Comparison of ENCODE assay signal across 11 cellular contexts in the genomic region with DNA sequence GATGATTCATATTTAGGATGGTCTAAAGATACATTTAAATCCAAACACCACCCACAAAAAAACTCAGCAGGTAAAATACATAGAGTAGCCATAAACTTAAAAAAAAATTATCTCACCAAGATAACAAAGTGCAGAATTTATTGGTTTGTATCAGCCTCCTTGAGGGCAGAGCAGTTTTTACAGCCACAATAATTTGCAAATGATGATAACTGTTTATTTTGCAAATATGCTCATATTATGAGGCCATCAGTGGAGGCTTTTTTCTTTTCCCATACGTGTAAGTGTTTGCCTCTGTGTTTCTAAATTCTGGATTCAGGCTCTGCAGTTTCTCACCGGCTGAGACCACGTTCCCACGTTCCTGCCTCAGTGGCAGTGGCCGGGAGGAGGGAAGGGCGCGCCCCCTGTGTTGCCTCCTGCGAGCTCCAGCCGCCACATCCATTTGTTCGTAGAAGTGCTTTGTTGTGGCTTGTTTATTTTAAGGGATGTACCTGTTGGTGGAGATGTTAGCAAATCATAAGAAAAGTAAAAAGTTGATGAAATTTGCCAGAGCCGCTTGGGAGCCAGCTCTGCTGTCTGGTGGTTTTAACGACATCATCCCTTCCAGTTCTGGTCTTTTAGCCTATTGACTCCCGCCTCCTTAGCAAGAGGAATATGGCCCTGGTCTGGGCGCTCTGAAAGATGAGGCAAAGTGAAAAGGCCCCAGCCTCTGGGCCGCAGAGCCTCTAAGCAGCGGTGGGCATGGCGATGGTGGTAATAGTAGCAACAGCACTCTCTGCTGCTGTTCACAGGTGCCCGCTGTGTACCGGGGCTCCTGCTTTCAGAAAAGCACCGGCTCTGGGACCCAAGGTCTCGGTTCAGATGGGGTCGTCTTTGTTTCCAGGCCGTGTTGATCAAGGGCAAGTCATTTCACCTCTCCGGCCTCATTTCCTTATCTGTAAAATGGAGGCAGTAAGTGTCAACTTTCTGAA.
DNase-seq lines count a peak whose midpoint lies in the region; FAIRE-seq and TF ChIP-seq lines count a peak whose summit lies in the region.
"Had no signal": no experiment of that assay in that cellular context is flagged by ENCODE, and none has a peak within 500 bp of the region (broad histone marks: within the 10 kb centered on the region; RNA-seq: fewer than 3 reads in every experiment).

No MANE protein-coding gene starts in this region.

- no peak for TF ChIP-seq POLR2A in sigmoid colon (IDR thresholded peaks at IDR 0.05)
- no peak for TF ChIP-seq POLR2A in H54 (IDR thresholded peaks at IDR 0.05; ENCODE audit: low read depth, low read length)

- peaks cover 9% of the 10 kb centered on the region for H3K27me3 Mint-ChIP-seq in glutamatergic neuron (ENCODE audit: unreplicated experiment)

- no peak overlapping the region for H3K27ac Mint-ChIP-seq in glutamatergic neuron (ENCODE audit: unreplicated experiment)
- H3K27ac Mint-ChIP-seq: CD8-positive, alpha-beta T cell had no signal

- H3K4me1 ChIP-seq in sigmoid colon: peaks cover 0 to 100% (median 98%) of the 10 kb centered on the region in 4 donors

- no peaks in the 10 kb centered on the region for H3K9me3 ChIP-seq in sigmoid colon

- in situ Hi-C loops in GM13977 (cut with MboI; ENCODE audit: low pct_unique_long_range_greater_than_20kb, low sequenced_read_pairs, unreplicated experiment): no loop called here

- 57 to 76% methylated on average over 24 of the region's 24 CpGs for WGBS in sigmoid colon, 2 donors

- intact Hi-C loops in cardiac septum (cut with DNase I) (no loop called here), sigmoid colon (cut with DNase I) (no loop called here)

- DNase-seq in COLO668 (lab: John Stamatoyannopoulos, UW; ENCODE audit: unreplicated experiment): peak; percentile 35
- peak; percentile 53 for DNase-seq in cardiac septum (ENCODE audit: low spot score)
- peak; percentile 72 for DNase-seq in sigmoid colon
- no peak for DNase-seq in GM13977 (ENCODE audit: low spot score)
- DNase-seq in GF-D8 (lab: John Stamatoyannopoulos, UW): no peak
- DNase-seq in glutamatergic neuron: no peak
- no peak for DNase-seq in H54 (ENCODE audit: insufficient read length, low spot score)
- DNase-seq: CD8-positive, alpha-beta T cell; NCI-H2029 had no signal

- no peaks in the 10 kb centered on the region for H3K27me3 ChIP-seq in sigmoid colon
- H3K27me3 ChIP-seq: cardiac muscle cell had no signal

- no peak for FAIRE-seq in H54 (lab: Jason Lieb, UNC)

- H3K27ac ChIP-seq in angular gyrus (ENCODE audit: low read depth, low read length) (peak overlapping the region; percentile 97), sigmoid colon (peak overlapping the region; percentile 96 to 99 (median 98))
- H3K27ac ChIP-seq: cardiac muscle cell had no signal

- no peak overlapping the region for H3K4me3 ChIP-seq in sigmoid colon
- H3K4me3 ChIP-seq: cardiac muscle cell had no signal

- H3K36me3 ChIP-seq in sigmoid colon: peaks cover 0 to 6% (median 0%) of the 10 kb centered on the region in 4 donors
- H3K36me3 ChIP-seq: cardiac muscle cell had no signal

- TF ChIP-seq CTCF in sigmoid colon (IDR thresholded peaks at IDR 0.05) (no peak), GM13977 (IDR thresholded peaks at IDR 0.05; ENCODE audit: extremely low read depth, insufficient read depth, missing control alignments) (no peak), glutamatergic neuron (IDR thresholded peaks at IDR 0.05; ENCODE audit: partially characterized antibody, unreplicated experiment) (no peak)

- peaks cover 3% of the 10 kb centered on the region for H3K9me3 Mint-ChIP-seq in glutamatergic neuron (ENCODE audit: unreplicated experiment)
- H3K9me3 Mint-ChIP-seq: CD8-positive, alpha-beta T cell had no signal

- H3K36me3 Mint-ChIP-seq in glutamatergic neuron (ENCODE audit: unreplicated experiment): no peaks in the 10 kb centered on the region

- H3K4me3 Mint-ChIP-seq in glutamatergic neuron (ENCODE audit: unreplicated experiment): no peak overlapping the region
- H3K4me3 Mint-ChIP-seq: CD8-positive, alpha-beta T cell had no signal

- H3K4me1 Mint-ChIP-seq in glutamatergic neuron (ENCODE audit: low read depth, unreplicated experiment): peaks cover 3% of the 10 kb centered on the region

- no peak for TF ChIP-seq EP300 in sigmoid colon (IDR thresholded peaks at IDR 0.05)

Comparison
In these comparisons a context has a peak if more than half of its experiments do, and no peak if none do; other contexts are left out.
1. DNase-seq: peak in COLO668 (single experiment), cardiac septum (single experiment) and sigmoid colon (single experiment); none in GM13977 (single experiment), GF-D8 (single experiment), glutamatergic neuron (single experiment) and H54 (single experiment).